1 cellular context compared by ENCODE assay signal in the genomic region with DNA sequence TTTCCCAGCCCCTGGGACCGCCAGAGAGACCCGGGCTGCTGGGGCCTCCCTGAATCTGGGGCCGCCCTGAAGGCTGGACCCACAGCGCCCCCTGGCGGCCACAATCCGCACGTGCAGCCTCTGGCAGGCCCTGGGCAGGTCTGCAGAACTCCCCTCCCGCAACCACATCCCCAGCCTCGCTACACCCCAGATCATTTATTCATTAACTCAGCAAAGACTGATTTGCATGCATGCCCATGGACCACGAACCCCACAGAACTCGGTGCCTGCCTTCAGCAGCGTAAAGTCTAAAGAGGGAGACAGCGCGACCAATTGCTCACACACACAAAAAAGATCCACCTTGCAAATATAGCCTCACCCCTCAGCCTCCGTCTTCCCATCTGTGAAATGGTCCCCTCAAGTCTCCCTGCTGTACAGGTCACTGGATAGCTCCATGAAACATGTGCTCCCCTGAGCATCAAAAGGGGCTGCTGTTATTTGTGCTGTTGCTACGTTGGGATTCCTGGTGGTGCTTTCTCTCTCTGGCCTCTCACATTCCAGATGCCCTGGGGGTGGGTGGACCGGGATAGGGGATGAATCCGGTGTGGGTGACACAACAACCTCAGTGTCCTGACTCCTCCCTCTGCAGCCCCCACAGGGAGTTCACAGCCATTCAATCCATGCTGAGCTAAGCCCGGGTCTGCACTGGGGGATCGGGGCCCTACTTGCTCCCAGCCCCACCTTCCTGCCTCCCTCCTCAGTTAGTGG.
A peak's percentile ranks its signal among the peaks of the same experiment; 100 is the strongest.
TF ChIP-seq lines count a peak whose summit lies in the region.

No MANE protein-coding gene starts in this region.

TF ChIP-seq in K562, 482 proteins besides CTCF, POLR2A, EP300 and RAD21 (continued from another document and continues in another):
- TF ChIP-seq, protein P1, sequence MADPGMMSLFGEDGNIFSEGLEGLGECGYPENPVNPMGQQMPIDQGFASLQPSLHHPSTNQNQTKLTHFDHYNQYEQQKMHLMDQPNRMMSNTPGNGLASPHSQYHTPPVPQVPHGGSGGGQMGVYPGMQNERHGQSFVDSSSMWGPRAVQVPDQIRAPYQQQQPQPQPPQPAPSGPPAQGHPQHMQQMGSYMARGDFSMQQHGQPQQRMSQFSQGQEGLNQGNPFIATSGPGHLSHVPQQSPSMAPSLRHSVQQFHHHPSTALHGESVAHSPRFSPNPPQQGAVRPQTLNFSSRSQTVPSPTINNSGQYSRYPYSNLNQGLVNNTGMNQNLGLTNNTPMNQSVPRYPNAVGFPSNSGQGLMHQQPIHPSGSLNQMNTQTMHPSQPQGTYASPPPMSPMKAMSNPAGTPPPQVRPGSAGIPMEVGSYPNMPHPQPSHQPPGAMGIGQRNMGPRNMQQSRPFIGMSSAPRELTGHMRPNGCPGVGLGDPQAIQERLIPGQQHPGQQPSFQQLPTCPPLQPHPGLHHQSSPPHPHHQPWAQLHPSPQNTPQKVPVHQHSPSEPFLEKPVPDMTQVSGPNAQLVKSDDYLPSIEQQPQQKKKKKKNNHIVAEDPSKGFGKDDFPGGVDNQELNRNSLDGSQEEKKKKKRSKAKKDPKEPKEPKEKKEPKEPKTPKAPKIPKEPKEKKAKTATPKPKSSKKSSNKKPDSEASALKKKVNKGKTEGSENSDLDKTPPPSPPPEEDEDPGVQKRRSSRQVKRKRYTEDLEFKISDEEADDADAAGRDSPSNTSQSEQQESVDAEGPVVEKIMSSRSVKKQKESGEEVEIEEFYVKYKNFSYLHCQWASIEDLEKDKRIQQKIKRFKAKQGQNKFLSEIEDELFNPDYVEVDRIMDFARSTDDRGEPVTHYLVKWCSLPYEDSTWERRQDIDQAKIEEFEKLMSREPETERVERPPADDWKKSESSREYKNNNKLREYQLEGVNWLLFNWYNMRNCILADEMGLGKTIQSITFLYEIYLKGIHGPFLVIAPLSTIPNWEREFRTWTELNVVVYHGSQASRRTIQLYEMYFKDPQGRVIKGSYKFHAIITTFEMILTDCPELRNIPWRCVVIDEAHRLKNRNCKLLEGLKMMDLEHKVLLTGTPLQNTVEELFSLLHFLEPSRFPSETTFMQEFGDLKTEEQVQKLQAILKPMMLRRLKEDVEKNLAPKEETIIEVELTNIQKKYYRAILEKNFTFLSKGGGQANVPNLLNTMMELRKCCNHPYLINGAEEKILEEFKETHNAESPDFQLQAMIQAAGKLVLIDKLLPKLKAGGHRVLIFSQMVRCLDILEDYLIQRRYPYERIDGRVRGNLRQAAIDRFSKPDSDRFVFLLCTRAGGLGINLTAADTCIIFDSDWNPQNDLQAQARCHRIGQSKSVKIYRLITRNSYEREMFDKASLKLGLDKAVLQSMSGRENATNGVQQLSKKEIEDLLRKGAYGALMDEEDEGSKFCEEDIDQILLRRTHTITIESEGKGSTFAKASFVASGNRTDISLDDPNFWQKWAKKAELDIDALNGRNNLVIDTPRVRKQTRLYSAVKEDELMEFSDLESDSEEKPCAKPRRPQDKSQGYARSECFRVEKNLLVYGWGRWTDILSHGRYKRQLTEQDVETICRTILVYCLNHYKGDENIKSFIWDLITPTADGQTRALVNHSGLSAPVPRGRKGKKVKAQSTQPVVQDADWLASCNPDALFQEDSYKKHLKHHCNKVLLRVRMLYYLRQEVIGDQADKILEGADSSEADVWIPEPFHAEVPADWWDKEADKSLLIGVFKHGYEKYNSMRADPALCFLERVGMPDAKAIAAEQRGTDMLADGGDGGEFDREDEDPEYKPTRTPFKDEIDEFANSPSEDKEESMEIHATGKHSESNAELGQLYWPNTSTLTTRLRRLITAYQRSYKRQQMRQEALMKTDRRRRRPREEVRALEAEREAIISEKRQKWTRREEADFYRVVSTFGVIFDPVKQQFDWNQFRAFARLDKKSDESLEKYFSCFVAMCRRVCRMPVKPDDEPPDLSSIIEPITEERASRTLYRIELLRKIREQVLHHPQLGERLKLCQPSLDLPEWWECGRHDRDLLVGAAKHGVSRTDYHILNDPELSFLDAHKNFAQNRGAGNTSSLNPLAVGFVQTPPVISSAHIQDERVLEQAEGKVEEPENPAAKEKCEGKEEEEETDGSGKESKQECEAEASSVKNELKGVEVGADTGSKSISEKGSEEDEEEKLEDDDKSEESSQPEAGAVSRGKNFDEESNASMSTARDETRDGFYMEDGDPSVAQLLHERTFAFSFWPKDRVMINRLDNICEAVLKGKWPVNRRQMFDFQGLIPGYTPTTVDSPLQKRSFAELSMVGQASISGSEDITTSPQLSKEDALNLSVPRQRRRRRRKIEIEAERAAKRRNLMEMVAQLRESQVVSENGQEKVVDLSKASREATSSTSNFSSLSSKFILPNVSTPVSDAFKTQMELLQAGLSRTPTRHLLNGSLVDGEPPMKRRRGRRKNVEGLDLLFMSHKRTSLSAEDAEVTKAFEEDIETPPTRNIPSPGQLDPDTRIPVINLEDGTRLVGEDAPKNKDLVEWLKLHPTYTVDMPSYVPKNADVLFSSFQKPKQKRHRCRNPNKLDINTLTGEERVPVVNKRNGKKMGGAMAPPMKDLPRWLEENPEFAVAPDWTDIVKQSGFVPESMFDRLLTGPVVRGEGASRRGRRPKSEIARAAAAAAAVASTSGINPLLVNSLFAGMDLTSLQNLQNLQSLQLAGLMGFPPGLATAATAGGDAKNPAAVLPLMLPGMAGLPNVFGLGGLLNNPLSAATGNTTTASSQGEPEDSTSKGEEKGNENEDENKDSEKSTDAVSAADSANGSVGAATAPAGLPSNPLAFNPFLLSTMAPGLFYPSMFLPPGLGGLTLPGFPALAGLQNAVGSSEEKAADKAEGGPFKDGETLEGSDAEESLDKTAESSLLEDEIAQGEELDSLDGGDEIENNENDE (IDR thresholded peaks at IDR 0.05; ENCODE audit: low read depth, low read length): no peak
- TF ChIP-seq SMARCC2 (IDR thresholded peaks at IDR 0.05; ENCODE audit: low read depth): no peak
- no peak for TF ChIP-seq CREB3 (tag; conservative IDR thresholded peaks at IDR 0.05; ENCODE audit: low read depth)
- TF ChIP-seq TSHZ1 (CRISPR knock-in tag; IDR thresholded peaks at IDR 0.05): no peak
- TF ChIP-seq, protein P2, sequence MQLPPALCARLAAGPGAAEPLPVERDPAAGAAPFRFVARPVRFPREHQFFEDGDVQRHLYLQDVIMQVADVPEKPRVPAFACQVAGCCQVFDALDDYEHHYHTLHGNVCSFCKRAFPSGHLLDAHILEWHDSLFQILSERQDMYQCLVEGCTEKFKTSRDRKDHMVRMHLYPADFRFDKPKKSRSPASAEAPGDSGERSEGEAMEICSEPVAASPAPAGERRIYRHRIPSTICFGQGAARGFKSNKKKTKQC (CRISPR knock-in tag; IDR thresholded peaks at IDR 0.05): no peak
- TF ChIP-seq BDP1 (IDR thresholded peaks at IDR 0.05; ENCODE audit: insufficient read depth, insufficient read length): no peak
- TF ChIP-seq GABPB2 (CRISPR knock-in tag; conservative IDR thresholded peaks at IDR 0.05): no peak
- no peak for TF ChIP-seq KDM4B (IDR thresholded peaks at IDR 0.05; ENCODE audit: borderline replicate concordance in 2 of 2, low read depth in 1 of 2)
- TF ChIP-seq CXXC5 (CRISPR knock-in tag; IDR thresholded peaks at IDR 0.05): no peak
- TF ChIP-seq, protein P3, sequence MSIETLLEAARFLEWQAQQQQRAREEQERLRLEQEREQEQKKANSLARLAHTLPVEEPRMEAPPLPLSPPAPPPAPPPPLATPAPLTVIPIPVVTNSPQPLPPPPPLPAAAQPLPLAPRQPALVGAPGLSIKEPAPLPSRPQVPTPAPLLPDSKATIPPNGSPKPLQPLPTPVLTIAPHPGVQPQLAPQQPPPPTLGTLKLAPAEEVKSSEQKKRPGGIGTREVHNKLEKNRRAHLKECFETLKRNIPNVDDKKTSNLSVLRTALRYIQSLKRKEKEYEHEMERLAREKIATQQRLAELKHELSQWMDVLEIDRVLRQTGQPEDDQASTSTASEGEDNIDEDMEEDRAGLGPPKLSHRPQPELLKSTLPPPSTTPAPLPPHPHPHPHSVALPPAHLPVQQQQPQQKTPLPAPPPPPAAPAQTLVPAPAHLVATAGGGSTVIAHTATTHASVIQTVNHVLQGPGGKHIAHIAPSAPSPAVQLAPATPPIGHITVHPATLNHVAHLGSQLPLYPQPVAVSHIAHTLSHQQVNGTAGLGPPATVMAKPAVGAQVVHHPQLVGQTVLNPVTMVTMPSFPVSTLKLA (conservative IDR thresholded peaks at IDR 0.05): 0 out of 4 replicates have a peak, but pooled peaks of 1 of the 2 experiments have one; percentile 18
- TF ChIP-seq RCOR1 (IDR thresholded peaks at IDR 0.05; ENCODE audit: borderline replicate concordance in 1 of 2, low read depth in 2 of 2, low read length in 2 of 2): no peak
- no peak for TF ChIP-seq CBX8 (IDR thresholded peaks at IDR 0.05; ENCODE audit: borderline replicate concordance, extremely low read depth, low read depth, low read length, poor library complexity, severe bottlenecking)
- TF ChIP-seq XRCC3 (IDR thresholded peaks at IDR 0.05): no peak
- TF ChIP-seq POLR2B (IDR thresholded peaks at IDR 0.05; ENCODE audit: low read depth, partially characterized antibody): no peak
- TF ChIP-seq ZNF436 (CRISPR knock-in tag; IDR thresholded peaks at IDR 0.05): no peak
- TF ChIP-seq ZSCAN29 (IDR thresholded peaks at IDR 0.05): no peak
- TF ChIP-seq TCF7L2 (IDR thresholded peaks at IDR 0.05; ENCODE audit: low read depth, low read length): no peak
- TF ChIP-seq ZNF644 (tag; IDR thresholded peaks at IDR 0.05; ENCODE audit: low read depth): no peak
- TF ChIP-seq HMG20A (CRISPR knock-in tag; conservative IDR thresholded peaks at IDR 0.05): no peak
- TF ChIP-seq, protein P4, sequence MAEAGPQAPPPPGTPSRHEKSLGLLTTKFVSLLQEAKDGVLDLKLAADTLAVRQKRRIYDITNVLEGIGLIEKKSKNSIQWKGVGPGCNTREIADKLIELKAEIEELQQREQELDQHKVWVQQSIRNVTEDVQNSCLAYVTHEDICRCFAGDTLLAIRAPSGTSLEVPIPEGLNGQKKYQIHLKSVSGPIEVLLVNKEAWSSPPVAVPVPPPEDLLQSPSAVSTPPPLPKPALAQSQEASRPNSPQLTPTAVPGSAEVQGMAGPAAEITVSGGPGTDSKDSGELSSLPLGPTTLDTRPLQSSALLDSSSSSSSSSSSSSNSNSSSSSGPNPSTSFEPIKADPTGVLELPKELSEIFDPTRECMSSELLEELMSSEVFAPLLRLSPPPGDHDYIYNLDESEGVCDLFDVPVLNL (CRISPR knock-in tag; IDR thresholded peaks at IDR 0.05; ENCODE audit: low read depth): no peak
- TF ChIP-seq RBM15 (IDR thresholded peaks at IDR 0.05; ENCODE audit: insufficient read depth, low read length): no peak
- no peak for TF ChIP-seq ZNF3 (CRISPR knock-in tag; IDR thresholded peaks at IDR 0.05)
- no peak for TF ChIP-seq NR2F6 (CRISPR knock-in tag; IDR thresholded peaks at IDR 0.05)
- TF ChIP-seq, protein P5, sequence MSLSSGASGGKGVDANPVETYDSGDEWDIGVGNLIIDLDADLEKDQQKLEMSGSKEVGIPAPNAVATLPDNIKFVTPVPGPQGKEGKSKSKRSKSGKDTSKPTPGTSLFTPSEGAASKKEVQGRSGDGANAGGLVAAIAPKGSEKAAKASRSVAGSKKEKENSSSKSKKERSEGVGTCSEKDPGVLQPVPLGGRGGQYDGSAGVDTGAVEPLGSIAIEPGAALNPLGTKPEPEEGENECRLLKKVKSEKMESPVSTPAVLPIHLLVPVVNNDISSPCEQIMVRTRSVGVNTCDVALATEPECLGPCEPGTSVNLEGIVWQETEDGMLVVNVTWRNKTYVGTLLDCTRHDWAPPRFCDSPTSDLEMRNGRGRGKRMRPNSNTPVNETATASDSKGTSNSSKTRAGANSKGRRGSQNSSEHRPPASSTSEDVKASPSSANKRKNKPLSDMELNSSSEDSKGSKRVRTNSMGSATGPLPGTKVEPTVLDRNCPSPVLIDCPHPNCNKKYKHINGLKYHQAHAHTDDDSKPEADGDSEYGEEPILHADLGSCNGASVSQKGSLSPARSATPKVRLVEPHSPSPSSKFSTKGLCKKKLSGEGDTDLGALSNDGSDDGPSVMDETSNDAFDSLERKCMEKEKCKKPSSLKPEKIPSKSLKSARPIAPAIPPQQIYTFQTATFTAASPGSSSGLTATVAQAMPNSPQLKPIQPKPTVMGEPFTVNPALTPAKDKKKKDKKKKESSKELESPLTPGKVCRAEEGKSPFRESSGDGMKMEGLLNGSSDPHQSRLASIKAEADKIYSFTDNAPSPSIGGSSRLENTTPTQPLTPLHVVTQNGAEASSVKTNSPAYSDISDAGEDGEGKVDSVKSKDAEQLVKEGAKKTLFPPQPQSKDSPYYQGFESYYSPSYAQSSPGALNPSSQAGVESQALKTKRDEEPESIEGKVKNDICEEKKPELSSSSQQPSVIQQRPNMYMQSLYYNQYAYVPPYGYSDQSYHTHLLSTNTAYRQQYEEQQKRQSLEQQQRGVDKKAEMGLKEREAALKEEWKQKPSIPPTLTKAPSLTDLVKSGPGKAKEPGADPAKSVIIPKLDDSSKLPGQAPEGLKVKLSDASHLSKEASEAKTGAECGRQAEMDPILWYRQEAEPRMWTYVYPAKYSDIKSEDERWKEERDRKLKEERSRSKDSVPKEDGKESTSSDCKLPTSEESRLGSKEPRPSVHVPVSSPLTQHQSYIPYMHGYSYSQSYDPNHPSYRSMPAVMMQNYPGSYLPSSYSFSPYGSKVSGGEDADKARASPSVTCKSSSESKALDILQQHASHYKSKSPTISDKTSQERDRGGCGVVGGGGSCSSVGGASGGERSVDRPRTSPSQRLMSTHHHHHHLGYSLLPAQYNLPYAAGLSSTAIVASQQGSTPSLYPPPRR (CRISPR knock-in tag; IDR thresholded peaks at IDR 0.05; ENCODE audit: borderline replicate concordance): no peak
- no peak for TF ChIP-seq HLTF (IDR thresholded peaks at IDR 0.05)
